ENCODE assay signal across 33 cellular contexts in genomic region chr10:86880971-86881370, GRCh38.
"Had no signal": no experiment of that assay in that cellular context is flagged by ENCODE, and none has a peak within 500 bp of the region (broad histone marks: within the 10 kb centered on the region; RNA-seq: fewer than 3 reads in every experiment).

No MANE protein-coding gene starts in this region.

- H3K9me3 Mint-ChIP-seq: activated CD4-positive, alpha-beta T cell treated with anti-CD3 and anti-CD28 coated beads, Interleukin-2, amount 10 ng/mL, durations not matched to agents 24 days and 14 days; activated CD8-positive, alpha-beta T cell treated with anti-CD3 and anti-CD28 coated beads for 36 hours; activated naive CD4-positive, alpha-beta T cell treated with anti-CD3 and anti-CD28 coated beads, Interleukin-2, amount 50 U/mL, for 24 hours; activated naive CD8-positive, alpha-beta T cell treated with anti-CD3 and anti-CD28 coated beads, Interleukin-2, amount 10 ng/mL, durations not matched to agents 7 days and 5 days; activated T-cell treated with anti-CD3 and anti-CD28 coated beads, Interleukin-2, amount 50 U/mL, for 72 hours; activated T-helper 17 cell treated with anti-CD3 and anti-CD28 coated beads, Interleukin-2, amount 50 U/mL, for 72 hours; brain; T-cell had no signal

- H3K9ac ChIP-seq: KMS-11 had no signal

- H3K4me3 ChIP-seq: Peyer's patch had no signal

- H3K4me2 ChIP-seq: KMS-11 had no signal

- H3K27ac Mint-ChIP-seq: activated CD4-positive, alpha-beta T cell treated with anti-CD3 and anti-CD28 coated beads, Interleukin-2, amount 10 ng/mL, durations not matched to agents 24 days and 14 days; activated CD8-positive, alpha-beta T cell treated with anti-CD3 and anti-CD28 coated beads for 36 hours; activated naive CD8-positive, alpha-beta T cell treated with anti-CD3 and anti-CD28 coated beads, Interleukin-2, amount 10 ng/mL, durations not matched to agents 7 days and 5 days; activated T-helper 17 cell treated with anti-CD3 and anti-CD28 coated beads, Interleukin-2, amount 50 U/mL, for 72 hours; T-cell had no signal

- H3K36me3 Mint-ChIP-seq: activated naive CD8-positive, alpha-beta T cell treated with anti-CD3 and anti-CD28 coated beads, Interleukin-2, amount 10 ng/mL, durations not matched to agents 7 days and 5 days had no signal

- H3K27me3 ChIP-seq: Peyer's patch had no signal

- H3K27ac ChIP-seq: KMS-11, Peyer's patch had no signal

- DNase-seq: activated CD4-positive, alpha-beta T cell treated with anti-CD3 and anti-CD28 coated beads, Interleukin-2, amount 10 ng/mL, durations not matched to agents 24 days and 14 days; activated CD4-positive, alpha-beta T cell treated with anti-CD3 and anti-CD28 coated beads, Interleukin-2, amount 50 U/mL, for 4 hours; activated CD8-positive, alpha-beta T cell treated with anti-CD3 and anti-CD28 coated beads for 36 hours; activated gamma-delta T cell; activated naive CD4-positive, alpha-beta T cell treated with Interleukin-2 at 50 U/mL for 16 hours; activated naive CD8-positive, alpha-beta T cell treated with anti-CD3 and anti-CD28 coated beads, Interleukin-2, amount 10 ng/mL, durations not matched to agents 7 days and 5 days; activated T-cell treated with anti-CD3 and anti-CD28 coated beads, Interleukin-2, amount 50 U/mL, for 1 hour; activated T-cell treated with anti-CD3 and anti-CD28 coated beads, Interleukin-2, amount 50 U/mL, for 72 hours; caudate nucleus; NCI-H1092 treated with DMSO at 0.1 percent for 48 hours; NCI-H1417; NCI-H146; NCI-H187; NCI-H2029 treated with DMSO at 0.1 percent for 48 hours; NCI-H2107; NCI-H2171; NCI-H510A; NCI-H526; NCI-H748 treated with DMSO at 0.1 percent for 48 hours; NK-92 treated with Interleukin-12 subunit alpha and Interleukin-12 subunit beta, amount 100 ng/mL, for 24 hours; PC-3; Peyer's patch; RPMI8226; SIG-M5; T-cell; T-helper 2 cell; T-helper 9 cell had no signal

- H3K4me1 Mint-ChIP-seq: activated CD4-positive, alpha-beta T cell treated with anti-CD3 and anti-CD28 coated beads, Interleukin-2, amount 10 ng/mL, durations not matched to agents 24 days and 14 days; activated naive CD4-positive, alpha-beta T cell treated with anti-CD3 and anti-CD28 coated beads, Interleukin-2, amount 50 U/mL, for 24 hours; activated T-helper 17 cell treated with anti-CD3 and anti-CD28 coated beads, Interleukin-2, amount 50 U/mL, for 72 hours had no signal

- H3K4me3 Mint-ChIP-seq: activated CD4-positive, alpha-beta T cell treated with anti-CD3 and anti-CD28 coated beads, Interleukin-2, amount 10 ng/mL, durations not matched to agents 24 days and 14 days; activated CD8-positive, alpha-beta T cell treated with anti-CD3 and anti-CD28 coated beads for 36 hours; activated naive CD4-positive, alpha-beta T cell treated with anti-CD3 and anti-CD28 coated beads, Interleukin-2, amount 50 U/mL, for 24 hours; activated naive CD8-positive, alpha-beta T cell treated with anti-CD3 and anti-CD28 coated beads, Interleukin-2, amount 10 ng/mL, durations not matched to agents 7 days and 5 days; activated T-cell treated with anti-CD3 and anti-CD28 coated beads, Interleukin-2, amount 50 U/mL, for 72 hours; activated T-helper 17 cell treated with anti-CD3 and anti-CD28 coated beads, Interleukin-2, amount 50 U/mL, for 72 hours; brain; T-cell had no signal

- H3K9me3 ChIP-seq: Peyer's patch had no signal

- ATAC-seq: activated CD8-positive, alpha-beta T cell treated with anti-CD3 and anti-CD28 coated beads for 36 hours; activated T-cell treated with anti-CD3 and anti-CD28 coated beads, Interleukin-2, amount 50 U/mL, for 72 hours; activated T-helper 17 cell treated with anti-CD3 and anti-CD28 coated beads, Interleukin-2, amount 50 U/mL, for 72 hours; PC-3; SK-N-SH treated with all-trans-retinoic acid at 6 μM for 48 hours; T-cell had no signal

- H3K27me3 Mint-ChIP-seq: activated CD4-positive, alpha-beta T cell treated with anti-CD3 and anti-CD28 coated beads, Interleukin-2, amount 10 ng/mL, durations not matched to agents 24 days and 14 days; activated CD8-positive, alpha-beta T cell treated with anti-CD3 and anti-CD28 coated beads for 36 hours; activated naive CD4-positive, alpha-beta T cell treated with anti-CD3 and anti-CD28 coated beads, Interleukin-2, amount 50 U/mL, for 24 hours; activated naive CD8-positive, alpha-beta T cell treated with anti-CD3 and anti-CD28 coated beads, Interleukin-2, amount 10 ng/mL, durations not matched to agents 7 days and 5 days; activated T-helper 17 cell treated with anti-CD3 and anti-CD28 coated beads, Interleukin-2, amount 50 U/mL, for 72 hours; brain; T-cell had no signal

- FAIRE-seq: bronchial epithelial cell had no signal
